In genomic region chr2:38138419-38138818, GRCh38 we compare ENCODE assay signal across 19 cellular contexts.
A peak's percentile ranks its signal among the peaks of the same experiment; 100 is the strongest.
DNase-seq lines count a peak whose midpoint lies in the region; ATAC-seq and TF ChIP-seq lines count a peak whose summit lies in the region.
"Had no signal": no experiment of that assay in that cellular context is flagged by ENCODE, and none has a peak within 500 bp of the region (broad histone marks: within the 10 kb centered on the region; RNA-seq: fewer than 3 reads in every experiment).

No MANE protein-coding gene starts in this region.

- WGBS in esophagus muscularis mucosa, result 99% methylated on average over 10 of the region's 10 CpGs
- 95 to 100% methylated on average over 2 to 10 of the region's 10 CpGs for WGBS in transverse colon (ENCODE audit: low coverage in 1 of 2), 2 donors

- H3K36me3 ChIP-seq in esophagus muscularis mucosa (no peaks in the 10 kb centered on the region), transverse colon (no peaks in the 10 kb centered on the region)
- H3K36me3 ChIP-seq: BE2C had no signal

- TF ChIP-seq POLR2A in esophagus muscularis mucosa (IDR thresholded peaks at IDR 0.05; ENCODE audit: low read depth) (no peak), transverse colon (IDR thresholded peaks at IDR 0.05) (no peak)

- H3K4me3 ChIP-seq in esophagus muscularis mucosa, result no peak overlapping the region
- no peak overlapping the region for H3K4me3 ChIP-seq in transverse colon

- peaks cover 0 to 12% (median 4%) of the 10 kb centered on the region in 4 donors for H3K4me1 ChIP-seq in esophagus muscularis mucosa
- H3K4me1 ChIP-seq in transverse colon, result peaks cover 0 to 5% (median 0%) of the 10 kb centered on the region in 4 donors
- H3K4me1 ChIP-seq: BE2C, Caco-2 had no signal

- H3K4me3 Mint-ChIP-seq in activated naive CD8-positive, alpha-beta T cell treated with anti-CD3 and anti-CD28 coated beads for 36 hours, result no peak overlapping the region
- H3K4me3 Mint-ChIP-seq: CD4-positive, alpha-beta T cell; HFFc6 had no signal

- H3K4me1 Mint-ChIP-seq in activated naive CD8-positive, alpha-beta T cell treated with anti-CD3 and anti-CD28 coated beads for 36 hours, result no peaks in the 10 kb centered on the region

- peaks cover 4% of the 10 kb centered on the region for H3K36me3 Mint-ChIP-seq in activated naive CD8-positive, alpha-beta T cell treated with anti-CD3 and anti-CD28 coated beads for 36 hours

- H3K9me3 Mint-ChIP-seq in activated naive CD8-positive, alpha-beta T cell treated with anti-CD3 and anti-CD28 coated beads for 36 hours, result peaks cover 5% of the 10 kb centered on the region
- H3K9me3 Mint-ChIP-seq: CD4-positive, alpha-beta T cell; HFFc6 had no signal

- intact Hi-C loops in esophagus muscularis mucosa (cut with DNase I), result no loop called here
- intact Hi-C loops in transverse colon (cut with DNase I; ENCODE audit: low total_unique reads), result no loop called here

- in situ Hi-C loops in transverse colon (cut with MboI; ENCODE audit: low pct_ligation_motif_present in 1 of 4, low pct_unique_long_range_greater_than_20kb in 1 of 4, low sequenced_read_pairs in 3 of 4), result no loop called here

- H3K27me3 Mint-ChIP-seq in activated naive CD8-positive, alpha-beta T cell treated with anti-CD3 and anti-CD28 coated beads for 36 hours, result peaks cover 16% of the 10 kb centered on the region

- H3K27ac ChIP-seq in VCaP, result peak overlapping the region; percentile 99
- peak overlapping the region in 3 of 4 donors; percentile 23 to 59 (median 28) for H3K27ac ChIP-seq in esophagus muscularis mucosa (replicated peaks in 1 of 4)
- H3K27ac ChIP-seq in transverse colon, result peak overlapping the region in 3 of 4 donors; percentile 1 to 61 (median 15)

- TF ChIP-seq EP300 in esophagus muscularis mucosa (IDR thresholded peaks at IDR 0.05) (no peak), transverse colon (IDR thresholded peaks at IDR 0.05; ENCODE audit: low read depth) (no peak)

- no peak for ATAC-seq in HG03442 (IDR thresholded peaks at IDR 0.05; ENCODE audit: unreplicated experiment)
- ATAC-seq: HCT116 had no signal

- H3K27ac Mint-ChIP-seq in activated naive CD8-positive, alpha-beta T cell treated with anti-CD3 and anti-CD28 coated beads for 36 hours, result no peak overlapping the region
- H3K27ac Mint-ChIP-seq: CD4-positive, alpha-beta T cell; HFFc6 had no signal

- DNase-seq in DMS53 (lab: John Stamatoyannopoulos, UW) (peak; percentile 28), DMS53 treated with DMSO at 0.1 percent for 48 hours (lab: John Stamatoyannopoulos, UW; ENCODE audit: unreplicated experiment) (no peak), esophagus muscularis mucosa (ENCODE audit: extremely low spot score) (no peak), transverse colon (no peak), mesenteric fat pad (ENCODE audit: low spot score) (no peak)
- DNase-seq in activated naive CD8-positive, alpha-beta T cell treated with anti-CD3 and anti-CD28 coated beads for 36 hours, result no peak
- DNase-seq: 8988T; BE2C; C1 segment of cervical spinal cord; Caco-2; CD4-positive, alpha-beta T cell; DMS153; DND-41; GOT3; H7; HFFc6 had no signal

- TF ChIP-seq CTCF in VCaP (conservative IDR thresholded peaks at IDR 0.05), result no peak
- TF ChIP-seq CTCF in esophagus muscularis mucosa (IDR thresholded peaks at IDR 0.05), result no peak
- no peak for TF ChIP-seq CTCF in transverse colon (IDR thresholded peaks at IDR 0.05)

- H3K27me3 ChIP-seq in esophagus muscularis mucosa (no peaks in the 10 kb centered on the region), transverse colon (no peaks in the 10 kb centered on the region)
- H3K27me3 ChIP-seq: BE2C had no signal

- no peaks in the 10 kb centered on the region for H3K9me3 ChIP-seq in esophagus muscularis mucosa
- H3K9me3 ChIP-seq in transverse colon, result no peaks in the 10 kb centered on the region
- H3K9me3 ChIP-seq: BE2C, Caco-2 had no signal

Comparison
In these comparisons a context has a peak if more than half of its experiments do, and no peak if none do; other contexts are left out.
1. H3K27ac ChIP-seq: peak in every context shown above with its lines; median percentile 99 in VCaP; 28 in esophagus muscularis mucosa; 15 in transverse colon.